In genomic region chr17:38958756-38959155, GRCh38 we compare ENCODE assay signal across 1 cellular context.
TF ChIP-seq lines count a peak whose summit lies in the region.

No MANE protein-coding gene starts in this region.

TF ChIP-seq in IMR-90, 13 proteins besides CTCF, POLR2A, EP300 and RAD21:
- TF ChIP-seq NFE2L2 (IDR thresholded peaks at IDR 0.05; ENCODE audit: low read depth, low read length) = no peak
